ENCODE assay signal across 2 cellular contexts in genomic region chr6:32179746-32180405, GRCh38.
TF ChIP-seq lines count a peak whose summit lies in the region.

No MANE protein-coding gene starts in this region.

TF ChIP-seq in A549, 52 proteins besides CTCF, POLR2A, EP300 and RAD21:
- TF ChIP-seq ESRRA (IDR thresholded peaks at IDR 0.05; ENCODE audit: borderline replicate concordance, low read length): no peak
- no peak for TF ChIP-seq FOSL2 (IDR thresholded peaks at IDR 0.05)
- TF ChIP-seq FOSL2 (CRISPR knock-in tag; IDR thresholded peaks at IDR 0.05): no peak
- TF ChIP-seq HDAC2 (IDR thresholded peaks at IDR 0.05): no peak
- TF ChIP-seq KDM1A (IDR thresholded peaks at IDR 0.05; ENCODE audit: low read depth): no peak
- TF ChIP-seq ZC3H11A (IDR thresholded peaks at IDR 0.05): no peak
- no peak for TF ChIP-seq MAFK (IDR thresholded peaks at IDR 0.05; ENCODE audit: partially characterized antibody)
- no peak for TF ChIP-seq E2F6 (IDR thresholded peaks at IDR 0.05; ENCODE audit: borderline replicate concordance, low read depth)
- no peak for TF ChIP-seq PHF8 (IDR thresholded peaks at IDR 0.05; ENCODE audit: borderline replicate concordance, low read depth)
- TF ChIP-seq MAX (IDR thresholded peaks at IDR 0.05): no peak
- TF ChIP-seq HES2 (IDR thresholded peaks at IDR 0.05): no peak
- TF ChIP-seq, protein P1, sequence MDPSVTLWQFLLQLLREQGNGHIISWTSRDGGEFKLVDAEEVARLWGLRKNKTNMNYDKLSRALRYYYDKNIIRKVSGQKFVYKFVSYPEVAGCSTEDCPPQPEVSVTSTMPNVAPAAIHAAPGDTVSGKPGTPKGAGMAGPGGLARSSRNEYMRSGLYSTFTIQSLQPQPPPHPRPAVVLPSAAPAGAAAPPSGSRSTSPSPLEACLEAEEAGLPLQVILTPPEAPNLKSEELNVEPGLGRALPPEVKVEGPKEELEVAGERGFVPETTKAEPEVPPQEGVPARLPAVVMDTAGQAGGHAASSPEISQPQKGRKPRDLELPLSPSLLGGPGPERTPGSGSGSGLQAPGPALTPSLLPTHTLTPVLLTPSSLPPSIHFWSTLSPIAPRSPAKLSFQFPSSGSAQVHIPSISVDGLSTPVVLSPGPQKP (IDR thresholded peaks at IDR 0.05; ENCODE audit: low read depth, low read length): no peak
- no peak for TF ChIP-seq HMGXB4 (CRISPR knock-in tag; IDR thresholded peaks at IDR 0.05; ENCODE audit: borderline replicate concordance)
- TF ChIP-seq MAZ (IDR thresholded peaks at IDR 0.05; ENCODE audit: borderline replicate concordance, low read depth, low read length): no peak
- TF ChIP-seq FOSB (CRISPR knock-in tag; IDR thresholded peaks at IDR 0.05): no peak

TF ChIP-seq in GM12891, 5 proteins besides CTCF, POLR2A, EP300 and RAD21 (continued from another document):
- no peak for TF ChIP-seq TAF1 (IDR thresholded peaks at IDR 0.05; ENCODE audit: low read depth, low read length)
- TF ChIP-seq POLR2AphosphoS5 (IDR thresholded peaks at IDR 0.05; ENCODE audit: low read depth, low read length): no peak
- TF ChIP-seq SPI1 (IDR thresholded peaks at IDR 0.05; ENCODE audit: low read depth, low read length): no peak
- no peak for TF ChIP-seq POU2F2 (IDR thresholded peaks at IDR 0.05; ENCODE audit: low read depth, low read length)
TF ChIP-seq in GM12891: peak in this region for 0.
